Comparison of ENCODE assay signal across 20 cellular contexts in the genomic region with DNA sequence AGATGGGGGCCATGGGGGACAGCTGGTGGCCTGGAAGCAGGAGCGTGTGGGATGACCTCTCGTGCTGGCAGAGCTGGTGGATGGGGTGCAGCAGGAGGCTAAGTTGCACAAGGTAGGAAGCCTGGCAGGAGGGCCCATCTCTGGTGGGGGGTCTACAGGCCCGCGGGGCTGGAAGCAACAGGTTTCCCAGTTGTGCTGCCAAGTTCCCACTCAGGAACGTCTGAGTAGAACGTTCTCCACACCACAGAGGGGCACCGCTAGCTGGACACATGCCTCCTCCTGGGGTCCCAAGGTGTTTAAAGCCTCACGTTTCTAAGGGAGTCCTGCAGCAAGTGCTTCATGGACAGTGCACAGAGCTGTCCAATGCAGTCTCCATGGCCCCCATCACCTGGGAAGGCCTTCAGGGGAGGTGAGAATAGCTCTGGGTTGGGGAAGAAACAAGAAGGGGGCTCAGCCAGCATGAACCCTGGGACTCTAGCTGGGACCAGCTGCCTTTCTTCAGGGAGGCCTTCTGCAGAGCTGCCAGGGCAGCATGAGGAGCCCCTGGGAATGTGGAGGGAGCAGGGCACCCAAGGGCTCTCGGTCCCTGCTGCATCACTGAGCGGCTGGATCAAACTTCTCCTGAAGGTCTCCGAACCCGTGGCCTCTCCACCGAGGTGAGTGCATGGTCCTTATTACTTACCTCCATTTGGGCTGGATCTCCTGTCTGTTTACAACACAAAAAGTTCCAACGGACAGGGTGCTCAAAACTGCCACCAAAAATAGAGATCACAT.
A peak's percentile ranks its signal among the peaks of the same experiment; 100 is the strongest.
DNase-seq lines count a peak whose midpoint lies in the region; FAIRE-seq and TF ChIP-seq lines count a peak whose summit lies in the region.
"Had no signal": no experiment of that assay in that cellular context is flagged by ENCODE, and none has a peak within 500 bp of the region (broad histone marks: within the 10 kb centered on the region; RNA-seq: fewer than 3 reads in every experiment).

No MANE protein-coding gene starts in this region.

- FAIRE-seq in kidney (lab: Jason Lieb, UNC) = no peak
- FAIRE-seq: GM12878, H1 had no signal

- TF ChIP-seq CTCF in chondrocyte (IDR thresholded peaks at IDR 0.05) (no peak), kidney (IDR thresholded peaks at IDR 0.05; ENCODE audit: borderline replicate concordance, extremely low read depth, insufficient read depth) (no peak), ovary (IDR thresholded peaks at IDR 0.05) (no peak), type B pancreatic cell (conservative IDR thresholded peaks at IDR 0.05) (no peak), transverse colon (IDR thresholded peaks at IDR 0.05) (no peak)

- H3K4me3 ChIP-seq in kidney (ENCODE audit: low read length in 2 of 2) (no peak overlapping the region), ovary (no peak overlapping the region), transverse colon (no peak overlapping the region)
- H3K4me3 ChIP-seq: BLaER1 treated with 17β-estradiol and CSF1 and Interleukin-3, amounts not matched to agents 10 nM and 100 nM; GM12878; SK-N-MC had no signal

- H3K27ac Mint-ChIP-seq in chondrocyte (ENCODE audit: unreplicated experiment) = no peak overlapping the region
- H3K27ac Mint-ChIP-seq in type B pancreatic cell = no peak overlapping the region
- H3K27ac Mint-ChIP-seq: CD8-positive, alpha-beta T cell had no signal

- in situ Hi-C loops in transverse colon (cut with MboI; ENCODE audit: low pct_ligation_motif_present in 1 of 4, low pct_unique_long_range_greater_than_20kb in 1 of 4, low sequenced_read_pairs in 3 of 4) = loop anchor here in 1 of 4 donors (25.0 kb wide), 1 partner anchor 566 kb away; no protein-coding TSS in a partner anchor

- no peaks in the 10 kb centered on the region for H3K36me3 ChIP-seq in kidney (ENCODE audit: control insufficient read depth in 1 of 2, insufficient read depth in 2 of 2, low read length in 2 of 2)
- no peaks in the 10 kb centered on the region for H3K36me3 ChIP-seq in ovary
- H3K36me3 ChIP-seq in transverse colon = no peaks in the 10 kb centered on the region
- H3K36me3 ChIP-seq: BLaER1 treated with 17β-estradiol and CSF1 and Interleukin-3, amounts not matched to agents 10 nM and 100 nM had no signal

- no peak overlapping the region for H3K9ac ChIP-seq in kidney (ENCODE audit: low read length in 2 of 2)
- H3K9ac ChIP-seq: BLaER1 treated with 17β-estradiol and CSF1 and Interleukin-3, amounts not matched to agents 10 nM and 100 nM had no signal

- intact Hi-C loops in kidney (cut with DNase I) (no loop called here), ovary (cut with DNase I) (no loop called here), transverse colon (cut with DNase I; ENCODE audit: low total_unique reads) (no loop called here)

- TF ChIP-seq POLR2A in ovary (IDR thresholded peaks at IDR 0.05) (no peak), transverse colon (IDR thresholded peaks at IDR 0.05) (no peak)

- DNase-seq in chondrocyte (ENCODE audit: low spot score) (peak; percentile 82), kidney (peak; percentile 45), ovary (peak; percentile 13 to 31 (median 19)), type B pancreatic cell (ENCODE audit: extremely low spot score, unreplicated experiment) (peak; percentile 53), NK-92 (lab: John Stamatoyannopoulos, UW; ENCODE audit: unreplicated experiment) (no peak), transverse colon (no peak)
- no peak for DNase-seq in activated T-cell treated with anti-CD3 and anti-CD28 coated beads, Interleukin-2, amount 50 U/mL, for 1 hour
- DNase-seq: Calu3; CD8-positive, alpha-beta T cell; KBM-7; MV-4-11; NCI-H1417; NCI-H187; NCI-H2107; NCI-H2227 treated with DMSO at 0.1 percent for 48 hours; NCI-H524 had no signal

- peaks cover 0 to 3% of the 10 kb centered on the region in 2 donors for H3K4me1 ChIP-seq in kidney (ENCODE audit: control insufficient read depth in 1 of 2, insufficient read depth in 1 of 2, low read depth in 1 of 2, low read length in 2 of 2)
- H3K4me1 ChIP-seq in ovary (ENCODE audit: insufficient read depth) = peaks cover 24% of the 10 kb centered on the region
- no peaks in the 10 kb centered on the region for H3K4me1 ChIP-seq in transverse colon
- H3K4me1 ChIP-seq: BLaER1 treated with 17β-estradiol and CSF1 and Interleukin-3, amounts not matched to agents 10 nM and 100 nM had no signal

- H3K27me3 Mint-ChIP-seq in chondrocyte (ENCODE audit: low read depth) (peaks cover 14% of the 10 kb centered on the region), type B pancreatic cell (peaks cover 18% of the 10 kb centered on the region)

- peaks cover 0 to 4% of the 10 kb centered on the region in 2 donors for H3K9me3 ChIP-seq in kidney (ENCODE audit: control insufficient read depth in 1 of 2, low read length in 2 of 2)
- no peaks in the 10 kb centered on the region for H3K9me3 ChIP-seq in ovary
- no peaks in the 10 kb centered on the region for H3K9me3 ChIP-seq in transverse colon

- H3K4me1 Mint-ChIP-seq in chondrocyte (ENCODE audit: low read depth) (peaks cover 11% of the 10 kb centered on the region), type B pancreatic cell (ENCODE audit: unreplicated experiment) (peaks cover 12% of the 10 kb centered on the region)

- TF ChIP-seq EP300 in ovary (IDR thresholded peaks at IDR 0.05) = no peak
- no peak for TF ChIP-seq EP300 in transverse colon (IDR thresholded peaks at IDR 0.05; ENCODE audit: low read depth)

- no peak overlapping the region for H3K4me3 Mint-ChIP-seq in chondrocyte (ENCODE audit: unreplicated experiment)
- H3K4me3 Mint-ChIP-seq in type B pancreatic cell = no peak overlapping the region
- H3K4me3 Mint-ChIP-seq: CD8-positive, alpha-beta T cell had no signal

- H3K27ac ChIP-seq in kidney (ENCODE audit: low read depth in 2 of 2, low read length in 2 of 2) = no peak overlapping the region
- H3K27ac ChIP-seq in ovary = no peak overlapping the region
- H3K27ac ChIP-seq in transverse colon = no peak overlapping the region
- H3K27ac ChIP-seq: BLaER1 treated with 17β-estradiol and CSF1 and Interleukin-3, amounts not matched to agents 10 nM and 100 nM; SK-N-MC had no signal

- H3K9me3 Mint-ChIP-seq in chondrocyte (ENCODE audit: low read depth) (no peaks in the 10 kb centered on the region), type B pancreatic cell (no peaks in the 10 kb centered on the region)
- H3K9me3 Mint-ChIP-seq: CD8-positive, alpha-beta T cell had no signal

- H3K36me3 Mint-ChIP-seq in chondrocyte (ENCODE audit: low read depth) (peaks cover 4% of the 10 kb centered on the region), type B pancreatic cell (no peaks in the 10 kb centered on the region)
- H3K36me3 Mint-ChIP-seq: CD8-positive, alpha-beta T cell had no signal

- H3K27me3 ChIP-seq in ovary = no peaks in the 10 kb centered on the region
- H3K27me3 ChIP-seq in transverse colon = no peaks in the 10 kb centered on the region
- H3K27me3 ChIP-seq: BLaER1 treated with 17β-estradiol and CSF1 and Interleukin-3, amounts not matched to agents 10 nM and 100 nM had no signal

- WGBS in ovary, 3 donors = 89 to 90% (median 89%) methylated on average over 14 of the region's 14 CpGs
- 84% methylated on average over 14 of the region's 14 CpGs; no CpG with 5 or more reads in 1 of the 2 donors for WGBS in transverse colon (ENCODE audit: low coverage in 1 of 2), 2 donors

Comparison
In these comparisons a context has a peak if more than half of its experiments do, and no peak if none do; other contexts are left out.
1. DNase-seq: peak in chondrocyte (single experiment), kidney (single experiment), ovary (5 of 5) and type B pancreatic cell (single experiment); none in NK-92 (single experiment), transverse colon (single experiment) and activated T-cell treated with anti-CD3 and anti-CD28 coated beads, Interleukin-2, amount 50 U/mL, for 1 hour (single experiment).